Comparison of ENCODE assay signal across 7 cellular contexts in the genomic region with DNA sequence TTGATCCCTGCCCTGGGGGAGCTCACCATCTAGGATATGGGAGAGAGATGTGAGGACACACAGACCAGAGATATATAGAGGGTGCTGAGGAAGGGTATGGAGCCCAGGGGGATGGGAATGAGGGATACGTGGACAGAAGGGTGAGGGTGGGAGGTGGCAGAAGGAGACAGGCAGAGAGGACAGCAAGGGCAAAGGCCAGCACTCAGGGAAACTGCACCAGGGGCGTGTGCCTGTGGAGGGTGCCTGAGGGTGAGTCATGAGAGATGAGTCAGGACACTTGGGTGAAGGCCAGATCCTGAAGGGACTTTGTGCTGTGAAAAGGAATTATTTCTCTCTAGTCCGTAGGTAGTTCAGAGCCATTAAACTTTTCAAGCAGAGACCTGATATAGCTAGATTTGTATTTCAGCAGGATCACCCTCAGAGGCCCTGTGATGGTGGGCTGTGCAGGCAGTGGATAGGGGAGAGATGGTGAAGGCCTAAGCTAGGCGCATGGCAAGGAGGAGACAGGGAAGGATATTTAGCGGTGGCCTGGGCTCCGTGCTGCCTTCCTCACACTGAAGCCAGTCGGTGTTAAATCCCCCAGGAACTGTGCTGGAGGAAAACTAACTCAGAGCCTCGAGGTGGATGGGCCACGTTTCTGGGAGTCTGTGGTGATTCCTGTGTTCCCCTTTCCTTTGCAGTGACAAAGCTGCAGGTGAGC.
DNase-seq lines count a peak whose midpoint lies in the region; ATAC-seq, FAIRE-seq and TF ChIP-seq lines count a peak whose summit lies in the region.
"Not testable (repeated sequence)": the region's sequence is repeated elsewhere in the genome, so short reads cannot be mapped to it uniquely, and the experiment has no call there.

No MANE protein-coding gene starts in this region.

- not testable (repeated sequence) for H3K4me1 ChIP-seq in body of pancreas, pancreas

- CTCF ChIA-PET in RWPE1 (lab: Yijun Ruan, JAX) = not testable (repeated sequence)

- DNase-seq in EH (ENCODE audit: low read depth) (peak; percentile 82), LHCN-M2 (ENCODE audit: low read depth) (peak; percentile 78), RWPE1 (ENCODE audit: low spot score) (peak; percentile 73), body of pancreas (peak; percentile 16 to 52 (median 31)), fibroblast of peridontal ligament (ENCODE audit: extremely low read depth) (peak; percentile 23), kidney epithelial cell (ENCODE audit: low read depth) (peak; percentile 37), pancreas (peak in 1 of 6 donors; percentile 26)

- TF ChIP-seq POLR2A in body of pancreas (IDR thresholded peaks at IDR 0.05) = not testable (repeated sequence)

- H3K4me3 ChIP-seq in body of pancreas; kidney epithelial cell (ENCODE audit: low read depth, low read length); pancreas: not testable (repeated sequence)

- intact Hi-C loops in body of pancreas (cut with DNase I); pancreas (cut with DNase I): not testable (repeated sequence)

- not testable (repeated sequence) for FAIRE-seq in pancreas (lab: Jason Lieb, UNC)

- TF ChIP-seq CTCF in RWPE1 (conservative IDR thresholded peaks at IDR 0.05; ENCODE audit: low read depth); body of pancreas (IDR thresholded peaks at IDR 0.05); kidney epithelial cell (IDR thresholded peaks at IDR 0.05; ENCODE audit: insufficient read depth, low read length, poor library complexity, severe bottlenecking); pancreas (IDR thresholded peaks at IDR 0.05): not testable (repeated sequence)

- ATAC-seq in body of pancreas = not testable (repeated sequence)
- peak in 3 of 4 donors; percentile 75 to 87 (median 84) for ATAC-seq in pancreas

- peak overlapping the region; percentile 75 for H3K27ac ChIP-seq in RWPE1
- H3K27ac ChIP-seq in body of pancreas, pancreas: not testable (repeated sequence)

- H3K36me3 ChIP-seq in body of pancreas (replicated peaks in 1 of 2; ENCODE audit: insufficient read depth in 1 of 2, low read depth in 2 of 2); kidney epithelial cell (ENCODE audit: control insufficient read depth, insufficient read depth, low read length); pancreas: not testable (repeated sequence)

- H3K9me3 ChIP-seq in body of pancreas, pancreas: not testable (repeated sequence)

- not testable (repeated sequence) for H3K27me3 ChIP-seq in body of pancreas; kidney epithelial cell (ENCODE audit: control insufficient read depth, insufficient read depth, low read length); pancreas

- 37 to 51% methylated on average over 6 to 9 of the region's 9 CpGs for WGBS in body of pancreas, 2 donors
- 41 to 56% methylated on average over 7 to 9 of the region's 9 CpGs for WGBS in pancreas, 2 donors

- POLR2A ChIA-PET in RWPE1 (lab: Yijun Ruan, JAX; ENCODE audit: low non-redundant PET) = not testable (repeated sequence)
